ENCODE assay signal across 9 cellular contexts in the genomic region with DNA sequence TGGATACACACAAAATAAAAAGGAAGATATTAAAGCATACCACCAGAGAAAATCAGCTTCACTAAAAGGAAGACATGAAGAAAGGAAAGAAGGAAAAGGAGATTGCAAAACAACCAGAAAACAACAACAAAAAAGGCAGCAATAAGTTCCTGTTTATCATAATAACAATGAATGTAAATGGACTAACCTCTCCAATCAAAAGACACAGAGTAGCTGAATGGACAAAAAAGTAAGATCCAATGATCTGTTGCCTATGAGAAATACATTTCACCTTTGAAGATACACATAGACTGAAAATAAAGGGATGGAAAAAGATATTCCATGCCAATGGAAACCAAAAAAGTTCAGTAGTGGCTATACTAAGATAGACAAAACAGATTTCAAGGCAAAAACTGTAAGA. TPM values are rescaled to one million over a fixed set of nuclear protein-coding genes. Genes with fewer than 3 reads are reported as not detected.
"Had no signal": no experiment of that assay in that cellular context is flagged by ENCODE, and none has a peak within 500 bp of the region (broad histone marks: within the 10 kb centered on the region; RNA-seq: fewer than 3 reads in every experiment).

No MANE protein-coding gene starts in this region.

- FAIRE-seq: HepG2, HTR-8/SVneo had no signal

- H3K4me3 Mint-ChIP-seq: IgD-negative memory B cell had no signal

- H3K36me3 Mint-ChIP-seq: IgD-negative memory B cell had no signal

- H3K4me1 Mint-ChIP-seq: IgD-negative memory B cell had no signal

- ATAC-seq: HepG2 had no signal

- H3K27ac ChIP-seq: HL-60, KMS-11 had no signal

- DNase-seq: IMR-90, KBM-7, KG1 had no signal

- H3K4me2 ChIP-seq: KMS-11 had no signal

- H3K9ac ChIP-seq: KMS-11 had no signal

- H3K27ac Mint-ChIP-seq: IgD-negative memory B cell had no signal

RNA-seq across cellular contexts. Expression of a gene that starts 30.3 kb away (rescaled TPM):
- total RNA-seq: HT-29 had no signal
